ENCODE assay signal across 13 cellular contexts in the genomic region with DNA sequence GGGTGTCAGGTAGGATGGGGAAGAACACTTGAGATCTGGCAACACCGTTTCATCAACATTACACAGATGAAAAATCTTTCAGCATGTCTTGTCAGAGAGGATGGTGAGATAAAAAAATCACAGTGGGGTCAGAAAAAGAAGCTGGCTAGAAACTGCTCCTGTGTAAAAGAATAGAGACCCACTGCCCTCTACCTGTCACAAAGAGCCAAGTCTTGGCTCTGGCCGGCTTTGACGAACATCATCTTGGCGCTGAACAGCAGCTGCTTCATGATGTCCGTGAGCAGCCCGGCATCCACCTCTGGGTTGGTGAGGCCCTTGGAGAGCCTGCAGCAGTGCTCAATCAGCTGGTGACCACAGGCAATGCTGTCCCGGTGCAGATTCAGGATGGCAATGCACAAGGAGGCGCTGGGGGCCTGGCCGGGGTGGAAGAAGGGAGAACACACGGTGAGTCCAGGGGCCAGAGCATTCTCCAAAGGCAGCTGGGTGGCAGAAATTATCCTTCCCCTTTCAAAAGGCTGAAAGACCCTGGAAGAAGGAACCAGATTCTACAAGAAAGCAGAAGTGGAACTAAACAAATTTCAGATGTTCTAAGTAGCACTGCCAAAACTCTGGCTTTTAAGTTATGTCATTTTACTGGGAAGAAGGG. TPM values are rescaled to one million over a fixed set of nuclear protein-coding genes. Genes with fewer than 3 reads are reported as not detected.
DNase-seq lines count a peak whose midpoint lies in the region; ATAC-seq and TF ChIP-seq lines count a peak whose summit lies in the region.
"Had no signal": no experiment of that assay in that cellular context is flagged by ENCODE, and none has a peak within 500 bp of the region (broad histone marks: within the 10 kb centered on the region; RNA-seq: fewer than 3 reads in every experiment).

No MANE protein-coding gene starts in this region.

- ATAC-seq in naive thymus-derived CD4-positive, alpha-beta T cell = peak; percentile 62
- ATAC-seq in HG03135 (IDR thresholded peaks at IDR 0.05; ENCODE audit: unreplicated experiment) = no peak

- H3K36me3 Mint-ChIP-seq in endodermal cell (ENCODE audit: low read depth) = peaks cover 67% of the 10 kb centered on the region
- H3K36me3 Mint-ChIP-seq in naive thymus-derived CD4-positive, alpha-beta T cell = peaks cover 0 to 68% (median 30%) of the 10 kb centered on the region in 5 donors

- no peaks in the 10 kb centered on the region for H3K9me3 Mint-ChIP-seq in endodermal cell
- no peaks in the 10 kb centered on the region for H3K9me3 Mint-ChIP-seq in naive thymus-derived CD4-positive, alpha-beta T cell
- H3K9me3 Mint-ChIP-seq: activated T-helper 1 cell treated with anti-CD3 and anti-CD28 coated beads, Interleukin-12 subunit alpha, Interleukin-12 subunit beta, Interleukin-2, Interleukin-4 antibody, amounts not matched to agents 30 ng/mL and 10 ng/mL and 1 ng/mL, durations not matched to agents 14 hours and 24 hours and 36 hours had no signal

- peak overlapping the region; percentile 52 for H3K27ac Mint-ChIP-seq in endodermal cell
- peak overlapping the region in 1 of 9 donors; percentile 23 for H3K27ac Mint-ChIP-seq in naive thymus-derived CD4-positive, alpha-beta T cell
- H3K27ac Mint-ChIP-seq: activated T-helper 1 cell treated with anti-CD3 and anti-CD28 coated beads, Interleukin-12 subunit alpha, Interleukin-12 subunit beta, Interleukin-2, Interleukin-4 antibody, amounts not matched to agents 30 ng/mL and 10 ng/mL and 1 ng/mL, durations not matched to agents 14 hours and 24 hours and 36 hours had no signal

- H3K4me3 ChIP-seq in endodermal cell (ENCODE audit: low read length) = no peak overlapping the region
- no peak overlapping the region for H3K4me3 ChIP-seq in naive thymus-derived CD4-positive, alpha-beta T cell (ENCODE audit: low read length)
- H3K4me3 ChIP-seq: uterus had no signal

- H3K36me3 ChIP-seq in endodermal cell (ENCODE audit: control insufficient read depth, insufficient read depth, low read length) = peaks cover 88% of the 10 kb centered on the region
- peaks cover 9 to 87% (median 12%) of the 10 kb centered on the region in 3 experiments for H3K36me3 ChIP-seq in naive thymus-derived CD4-positive, alpha-beta T cell (ENCODE audit: control insufficient read depth in 2 of 3, insufficient read depth in 3 of 3, low read length in 3 of 3)

- no peak overlapping the region for H3K4me3 Mint-ChIP-seq in endodermal cell
- H3K4me3 Mint-ChIP-seq in naive thymus-derived CD4-positive, alpha-beta T cell = no peak overlapping the region
- H3K4me3 Mint-ChIP-seq: activated T-helper 1 cell treated with anti-CD3 and anti-CD28 coated beads, Interleukin-12 subunit alpha, Interleukin-12 subunit beta, Interleukin-2, Interleukin-4 antibody, amounts not matched to agents 30 ng/mL and 10 ng/mL and 1 ng/mL, durations not matched to agents 14 hours and 24 hours and 36 hours had no signal

- DNase-seq in Ammon's horn (ENCODE audit: low spot score) (peak; percentile 54), NAMALWA (ENCODE audit: low spot score) (peak; percentile 9), endodermal cell (no peak), activated gamma-delta T cell (lab: John Stamatoyannopoulos, UW) (no peak), ACHN (no peak), GM13976 (ENCODE audit: low spot score) (no peak)
- no peak for DNase-seq in naive thymus-derived CD4-positive, alpha-beta T cell
- DNase-seq: activated CD4-positive, alpha-beta T cell treated with anti-CD3 and anti-CD28 coated beads for 48 hours; NCI-H510A treated with DMSO at 0.1 percent for 48 hours; SW 1271; uterus had no signal

- H3K27me3 Mint-ChIP-seq in endodermal cell (ENCODE audit: insufficient read depth) = no peaks in the 10 kb centered on the region
- H3K27me3 Mint-ChIP-seq in naive thymus-derived CD4-positive, alpha-beta T cell = no peaks in the 10 kb centered on the region

- no peaks in the 10 kb centered on the region for H3K27me3 ChIP-seq in endodermal cell (ENCODE audit: control insufficient read depth, insufficient read depth, low read length, poor library complexity, severe bottlenecking)
- no peaks in the 10 kb centered on the region for H3K27me3 ChIP-seq in naive thymus-derived CD4-positive, alpha-beta T cell (ENCODE audit: control insufficient read depth in 2 of 2, insufficient read depth in 2 of 2, low read length in 2 of 2)
- H3K27me3 ChIP-seq: uterus had no signal

- POLR2A ChIA-PET in naive thymus-derived CD4-positive, alpha-beta T cell (lab: Charles Lee) = no interaction called here

- no peaks in the 10 kb centered on the region for H3K4me1 ChIP-seq in endodermal cell (ENCODE audit: control insufficient read depth, insufficient read depth, low read length)
- no peaks in the 10 kb centered on the region for H3K4me1 ChIP-seq in naive thymus-derived CD4-positive, alpha-beta T cell (ENCODE audit: control insufficient read depth in 2 of 2, insufficient read depth in 2 of 2, low read length in 2 of 2)
- H3K4me1 ChIP-seq: uterus had no signal

- no peak overlapping the region for H3K27ac ChIP-seq in endodermal cell (ENCODE audit: low read depth, low read length)
- no peak overlapping the region for H3K27ac ChIP-seq in naive thymus-derived CD4-positive, alpha-beta T cell (ENCODE audit: low read depth, low read length)
- H3K27ac ChIP-seq: uterus had no signal

- in situ Hi-C loops in ACHN (cut with HindIII; ENCODE audit: low pct_ligation_motif_present, low pct_unique_long_range_greater_than_20kb, low sequenced_read_pairs) (no loop called here), GM13976 (cut with MboI; ENCODE audit: low sequenced_read_pairs, unreplicated experiment) (no loop called here)

- peak; percentile 18 for TF ChIP-seq CTCF in endodermal cell (conservative IDR thresholded peaks at IDR 0.05)
- no peak for TF ChIP-seq CTCF in GM13976 (IDR thresholded peaks at IDR 0.05; ENCODE audit: borderline replicate concordance, control extremely low read depth, extremely low read depth, insufficient read depth, missing control alignments)

- 85 to 92% methylated on average over 4 to 10 of the region's 10 CpGs for WGBS in endodermal cell (ENCODE audit: insufficient coverage in 1 of 2, insufficient read length in 1 of 2), 2 experiments

- intact Hi-C loops in naive thymus-derived CD4-positive, alpha-beta T cell (cut with micrococcal nuclease) = no loop called here

- H3K4me1 Mint-ChIP-seq in endodermal cell = no peaks in the 10 kb centered on the region
- H3K4me1 Mint-ChIP-seq in naive thymus-derived CD4-positive, alpha-beta T cell = no peaks in the 10 kb centered on the region

- no peak overlapping the region for H3K9ac ChIP-seq in endodermal cell (ENCODE audit: extremely low read depth, low read length, poor library complexity, severe bottlenecking)

- H3K9me3 ChIP-seq in endodermal cell (ENCODE audit: control insufficient read depth, low read length) = no peaks in the 10 kb centered on the region
- no peaks in the 10 kb centered on the region for H3K9me3 ChIP-seq in naive thymus-derived CD4-positive, alpha-beta T cell (ENCODE audit: control insufficient read depth in 2 of 3, low read length in 3 of 3)
- H3K9me3 ChIP-seq: uterus had no signal

- CTCF ChIA-PET in naive thymus-derived CD4-positive, alpha-beta T cell (lab: Charles Lee) = no interaction called here

RNA-seq across cellular contexts. Expression of gene ZFYVE26, which starts 50.2 kb away (rescaled TPM):
- total RNA-seq in endodermal cell = 10 to 100 TPM; 27.4 to 29.4 TPM
- 10.4 TPM for polyA plus RNA-seq in endodermal cell (2013, experiment 1 of 2)
- 9.9 TPM for polyA plus RNA-seq in endodermal cell (2013, experiment 2 of 2)
- 10 to 100 TPM; 25.0 to 38.9 (median 31.1) TPM for total RNA-seq in naive thymus-derived CD4-positive, alpha-beta T cell
- polyA plus RNA-seq in naive thymus-derived CD4-positive, alpha-beta T cell = 1 to 10 TPM; 3.2 to 5.9 TPM

RNA-seq across cellular contexts. Expression of gene RAD51B, which starts 53.4 kb away (rescaled TPM):
- 10 to 100 TPM; 22.8 to 33.8 TPM for total RNA-seq in endodermal cell
- 13.4 TPM for polyA plus RNA-seq in endodermal cell (2013, experiment 1 of 2)
- polyA plus RNA-seq in endodermal cell (2013, experiment 2 of 2) = 14.8 TPM
- 10 to 100 TPM; 28.5 to 42.2 (median 31.0) TPM for total RNA-seq in naive thymus-derived CD4-positive, alpha-beta T cell
- 10 to 100 TPM; 15.0 to 19.4 TPM for polyA plus RNA-seq in naive thymus-derived CD4-positive, alpha-beta T cell

Comparison
In these comparisons a context has a peak if more than half of its experiments do, and no peak if none do; other contexts are left out.
1. DNase-seq: peak in Ammon's horn (single experiment) and NAMALWA (single experiment); none in endodermal cell (single experiment), naive thymus-derived CD4-positive, alpha-beta T cell (0 of 9), activated gamma-delta T cell (single experiment), ACHN (single experiment) and GM13976 (single experiment).